In the genomic region with DNA sequence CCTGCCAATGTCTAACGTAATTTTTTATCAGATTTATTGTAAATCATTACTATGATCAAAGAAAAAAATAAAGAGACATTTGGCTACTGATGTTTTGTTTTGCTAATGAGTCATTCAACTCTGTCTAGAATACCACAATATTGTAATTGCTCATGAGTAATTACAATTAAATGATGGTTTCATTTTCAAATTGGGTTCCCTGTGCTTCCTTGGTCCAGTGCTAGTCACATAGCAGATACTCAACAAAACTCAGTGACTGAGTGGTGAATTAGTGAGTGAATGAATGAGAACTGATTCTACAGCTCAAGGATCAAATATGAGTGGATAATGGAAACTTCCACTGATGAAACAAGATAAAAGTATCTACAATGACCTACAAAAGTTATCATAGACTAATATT, we compare ENCODE assay signal across 1 cellular context.
TF ChIP-seq lines count a peak whose summit lies in the region.

No MANE protein-coding gene starts in this region.

TF ChIP-seq in GM12878, 131 proteins besides CTCF, POLR2A, EP300 and RAD21:
- peak; percentile 57; the same call in 1 of the 2 replicates for TF ChIP-seq MTA2 (IDR thresholded peaks at IDR 0.05; ENCODE audit: low read depth)
- TF ChIP-seq ZNF24 (IDR thresholded peaks at IDR 0.05): peak; percentile 88
- no peak for TF ChIP-seq CBFB (IDR thresholded peaks at IDR 0.05; ENCODE audit: low read depth)
